16 cellular contexts compared by ENCODE assay signal in the genomic region with DNA sequence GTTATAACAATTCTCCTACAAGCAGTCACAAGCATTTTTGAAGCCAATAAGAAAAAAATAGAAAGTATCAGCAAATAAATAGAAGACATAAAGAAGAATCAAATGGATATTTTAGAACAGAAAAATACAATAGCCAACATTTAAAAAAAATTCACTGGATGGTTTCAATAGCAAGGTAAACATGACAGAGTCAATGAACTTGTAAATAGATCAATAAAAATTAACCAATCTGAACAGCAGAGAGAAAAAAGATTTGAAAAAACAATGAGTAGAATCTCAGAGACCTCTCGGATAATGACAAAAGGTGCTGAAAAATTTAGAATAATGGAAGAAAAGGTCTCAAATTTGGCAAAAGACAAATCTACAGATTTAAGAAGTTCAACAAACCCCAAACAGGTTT.
"Had no signal": no experiment of that assay in that cellular context is flagged by ENCODE, and none has a peak within 500 bp of the region (broad histone marks: within the 10 kb centered on the region; RNA-seq: fewer than 3 reads in every experiment).

No MANE protein-coding gene starts in this region.

- H3K27me3 ChIP-seq: adrenal gland, cardiac muscle cell, esophagus muscularis mucosa, ovary, stomach had no signal

- H3K4me1 ChIP-seq: adrenal gland had no signal

- H3K4me3 ChIP-seq: adrenal gland, cardiac muscle cell, esophagus muscularis mucosa, ovary, stomach, thoracic aorta had no signal

- H3K4me1 Mint-ChIP-seq: neural crest cell had no signal

- DNase-seq: activated CD4-positive, alpha-beta memory T cell treated with anti-CD3 and anti-CD28 coated beads for 36 hours; activated CD4-positive, CD25-positive, alpha-beta regulatory T cell treated with anti-CD3 and anti-CD28 coated beads, Interleukin-2, amount 50 U/mL, for 72 hours; activated CD8-positive, alpha-beta memory T cell treated with anti-CD3 and anti-CD28 coated beads, Interleukin-2, amount 10 ng/mL, durations not matched to agents 7 days and 5 days; activated gamma-delta T cell; activated T-cell treated with anti-CD3 and anti-CD28 coated beads, Interleukin-2, amount 50 U/mL, for 24 hours; adrenal gland; endodermal cell; hippocampal formation; ovary; stimulated activated CD4-positive, alpha-beta T cell treated with anti-CD3 and anti-CD28 coated beads, Interleukin-12 subunit alpha, Interleukin-12 subunit beta, amount 100 ng/mL, for 4 hours; stimulated activated CD4-positive, alpha-beta T cell treated with anti-CD3 and anti-CD28 coated beads, Interleukin-2, amount 100 ng/mL, for 24 hours; stomach had no signal

- ATAC-seq: activated CD8-positive, alpha-beta memory T cell treated with anti-CD3 and anti-CD28 coated beads, Interleukin-2, amount 10 ng/mL, durations not matched to agents 7 days and 5 days had no signal

- H3K27ac Mint-ChIP-seq: activated CD4-positive, alpha-beta memory T cell treated with anti-CD3 and anti-CD28 coated beads for 36 hours; activated CD8-positive, alpha-beta memory T cell treated with anti-CD3 and anti-CD28 coated beads, Interleukin-2, amount 10 ng/mL, durations not matched to agents 7 days and 5 days; endodermal cell had no signal

- H3K9me3 ChIP-seq: adrenal gland, ovary, stomach, thoracic aorta had no signal

- H3K27me3 Mint-ChIP-seq: activated CD4-positive, alpha-beta memory T cell treated with anti-CD3 and anti-CD28 coated beads for 36 hours; activated CD8-positive, alpha-beta memory T cell treated with anti-CD3 and anti-CD28 coated beads, Interleukin-2, amount 10 ng/mL, durations not matched to agents 7 days and 5 days; activated T-cell treated with anti-CD3 and anti-CD28 coated beads, Interleukin-2, amount 50 U/mL, for 24 hours had no signal

- H3K4me3 Mint-ChIP-seq: activated CD4-positive, alpha-beta memory T cell treated with anti-CD3 and anti-CD28 coated beads for 36 hours; activated CD8-positive, alpha-beta memory T cell treated with anti-CD3 and anti-CD28 coated beads, Interleukin-2, amount 10 ng/mL, durations not matched to agents 7 days and 5 days; activated T-cell treated with anti-CD3 and anti-CD28 coated beads, Interleukin-2, amount 50 U/mL, for 24 hours; endodermal cell; neural crest cell had no signal

- H3K27ac ChIP-seq: cardiac muscle cell, esophagus muscularis mucosa, ovary, thoracic aorta had no signal

- H3K36me3 ChIP-seq: adrenal gland, cardiac muscle cell, esophagus muscularis mucosa, ovary, thoracic aorta had no signal
